Comparison of ENCODE assay signal across 16 cellular contexts in genomic region chr1:67599085-67599484, GRCh38.
DNase-seq lines count a peak whose midpoint lies in the region; ATAC-seq and TF ChIP-seq lines count a peak whose summit lies in the region.
"Had no signal": no experiment of that assay in that cellular context is flagged by ENCODE, and none has a peak within 500 bp of the region (broad histone marks: within the 10 kb centered on the region; RNA-seq: fewer than 3 reads in every experiment).

No MANE protein-coding gene starts in this region.

- DNase-seq in LoVo (ENCODE audit: low spot score) = peak; percentile 3
- peak; percentile 48 for DNase-seq in colonic mucosa
- no peak for DNase-seq in left ventricle myocardium inferior
- DNase-seq in renal cortical epithelial cell (ENCODE audit: low read depth) = peak; percentile 9
- no peak for DNase-seq in NCI-H510A (lab: John Stamatoyannopoulos, UW)
- DNase-seq in NCI-H2107 (lab: John Stamatoyannopoulos, UW) = no peak
- DNase-seq: activated CD4-positive, alpha-beta T cell treated with anti-CD3 and anti-CD28 coated beads for 1 hour; body of pancreas; cortex of kidney; gastrocnemius medialis; H7; midbrain; NCI-H1417; stimulated activated CD4-positive, alpha-beta T cell treated with anti-CD3 and anti-CD28 coated beads, Interleukin-2, amount 100 ng/mL, for 24 hours; upper lobe of left lung had no signal

- intact Hi-C loops in colonic mucosa (cut with DNase I) = no loop called here
- intact Hi-C loops in left ventricle myocardium inferior (cut with micrococcal nuclease) = no loop called here

- no peaks in the 10 kb centered on the region for H3K36me3 ChIP-seq in colonic mucosa
- H3K36me3 ChIP-seq in left ventricle myocardium inferior = no peaks in the 10 kb centered on the region
- H3K36me3 ChIP-seq: gastrocnemius medialis, upper lobe of left lung had no signal

- H3K27ac ChIP-seq in colonic mucosa (no peak overlapping the region), left ventricle myocardium inferior (replicated peaks) (peak overlapping the region; percentile 63)
- H3K27ac ChIP-seq: body of pancreas, gastrocnemius medialis, upper lobe of left lung had no signal

- TF ChIP-seq CTCF in colonic mucosa (IDR thresholded peaks at IDR 0.05) (no peak), left ventricle myocardium inferior (IDR thresholded peaks at IDR 0.05; ENCODE audit: borderline replicate concordance) (no peak)

- H3K4me1 ChIP-seq in colonic mucosa (no peaks in the 10 kb centered on the region), left ventricle myocardium inferior (peaks cover 8% of the 10 kb centered on the region)
- H3K4me1 ChIP-seq: body of pancreas, upper lobe of left lung had no signal

- H3K4me3 ChIP-seq in colonic mucosa = no peak overlapping the region
- H3K4me3 ChIP-seq in left ventricle myocardium inferior = no peak overlapping the region
- H3K4me3 ChIP-seq: body of pancreas, gastrocnemius medialis, upper lobe of left lung had no signal

- H3K9me3 ChIP-seq in colonic mucosa (no peaks in the 10 kb centered on the region), left ventricle myocardium inferior (replicated peaks) (peaks cover 6% of the 10 kb centered on the region)
- H3K9me3 ChIP-seq: body of pancreas, gastrocnemius medialis, upper lobe of left lung had no signal

- no peak overlapping the region for H3K9ac ChIP-seq in colonic mucosa (ENCODE audit: low read depth in 2 of 2, low read length in 2 of 2)

- no peak for ATAC-seq in HG02763 (IDR thresholded peaks at IDR 0.05; ENCODE audit: unreplicated experiment)
- ATAC-seq: body of pancreas, gastrocnemius medialis had no signal

- H3K27me3 ChIP-seq in colonic mucosa (no peaks in the 10 kb centered on the region), left ventricle myocardium inferior (ENCODE audit: low read depth) (no peaks in the 10 kb centered on the region)
- H3K27me3 ChIP-seq: body of pancreas, gastrocnemius medialis, upper lobe of left lung had no signal

Comparison
In these comparisons a context has a peak if more than half of its experiments do, and no peak if none do; other contexts are left out.
1. DNase-seq: peak in LoVo (single experiment), colonic mucosa (single experiment) and renal cortical epithelial cell (single experiment); none in left ventricle myocardium inferior (single experiment), NCI-H510A (single experiment) and NCI-H2107 (single experiment).